8 cellular contexts compared by ENCODE assay signal in the genomic region with DNA sequence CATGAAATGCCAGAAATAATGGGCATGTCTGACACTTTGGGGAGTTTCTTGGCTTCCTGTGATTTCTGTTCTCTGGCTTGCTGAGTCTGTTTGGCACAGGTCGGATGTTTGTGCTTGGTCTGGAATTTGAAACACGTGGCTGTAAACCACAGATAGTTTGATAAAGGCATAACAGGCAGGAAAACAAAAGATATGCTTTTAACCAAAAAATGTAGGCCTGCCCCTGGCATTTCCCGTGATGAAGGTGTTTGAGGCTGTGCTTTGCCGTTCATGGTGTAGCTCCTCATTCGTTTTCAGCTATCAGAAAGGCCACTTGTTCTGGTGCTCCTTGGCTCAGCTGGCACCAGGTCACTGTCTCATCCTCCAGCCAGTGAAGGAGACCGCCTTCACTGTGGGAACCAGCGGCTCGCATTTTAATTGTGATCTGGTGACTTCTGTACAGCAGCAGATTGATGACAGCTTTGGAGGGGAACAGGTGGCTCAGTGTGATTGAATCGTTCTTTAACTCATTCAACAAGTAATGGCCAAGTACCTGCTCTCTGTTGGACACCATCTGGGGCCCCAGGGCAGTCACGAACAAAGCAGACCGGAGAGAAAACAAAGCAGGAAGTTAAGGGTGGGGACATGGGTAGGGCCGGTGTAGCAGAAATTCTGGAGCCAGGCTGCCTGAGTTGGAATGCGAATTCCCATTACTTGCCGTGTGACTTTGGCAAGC.
DNase-seq lines count a peak whose midpoint lies in the region; ATAC-seq, FAIRE-seq and TF ChIP-seq lines count a peak whose summit lies in the region.

No MANE protein-coding gene starts in this region.

- no peaks in the 10 kb centered on the region for H3K36me3 ChIP-seq in kidney (ENCODE audit: control insufficient read depth in 1 of 2, insufficient read depth in 2 of 2, low read length in 2 of 2)

- FAIRE-seq in kidney (lab: Jason Lieb, UNC) = no peak

- no peak overlapping the region for H3K9ac ChIP-seq in kidney (ENCODE audit: low read length in 2 of 2)

- H3K9me3 ChIP-seq in kidney (ENCODE audit: control insufficient read depth in 1 of 2, low read length in 2 of 2) = peaks cover 4 to 8% of the 10 kb centered on the region in 2 donors

- peak; percentile 92 for DNase-seq in ELF-1 (ENCODE audit: low read depth, low spot score)
- peak; percentile 28 for DNase-seq in NCI-H2227 (lab: John Stamatoyannopoulos, UW; ENCODE audit: unreplicated experiment)
- DNase-seq in astrocyte of the spinal cord (ENCODE audit: low read depth, low spot score) = peak; percentile 72
- DNase-seq in kidney = no peak
- DNase-seq in substantia nigra (lab: John Stamatoyannopoulos, UW) = peak in 1 of 49 donors; percentile 20
- no peak for DNase-seq in NOMO-1 treated with DMSO at 0.1 percent for 48 hours (lab: John Stamatoyannopoulos, UW; ENCODE audit: unreplicated experiment)

- intact Hi-C loops in kidney (cut with DNase I) = no loop called here

- in situ Hi-C loops in astrocyte of the spinal cord (cut with HindIII; ENCODE audit: low sequenced_read_pairs) = no loop called here

- ATAC-seq in GM21390 (IDR thresholded peaks at IDR 0.05; ENCODE audit: unreplicated experiment) = no peak
- ATAC-seq in HG03469 (IDR thresholded peaks at IDR 0.05; ENCODE audit: unreplicated experiment) = no peak

- H3K4me1 ChIP-seq in kidney (ENCODE audit: control insufficient read depth in 1 of 2, insufficient read depth in 1 of 2, low read depth in 1 of 2, low read length in 2 of 2) = peaks cover 23 to 38% of the 10 kb centered on the region in 2 donors

- H3K4me3 ChIP-seq in astrocyte of the spinal cord (ENCODE audit: low read depth, low read length) (no peak overlapping the region), kidney (ENCODE audit: low read length in 2 of 2) (peak overlapping the region in 1 of 2 donors; percentile 17)

- peak overlapping the region; percentile 47 to 86 for H3K27ac ChIP-seq in kidney (ENCODE audit: low read depth in 2 of 2, low read length in 2 of 2)
- H3K27ac ChIP-seq in substantia nigra (ENCODE audit: low read depth, low read length, poor library complexity, severe bottlenecking) = peak overlapping the region; percentile 75

- TF ChIP-seq CTCF in astrocyte of the spinal cord (IDR thresholded peaks at IDR 0.05; ENCODE audit: low read depth, low read length) (no peak), kidney (IDR thresholded peaks at IDR 0.05; ENCODE audit: borderline replicate concordance, extremely low read depth, insufficient read depth) (no peak)

Comparison
In these comparisons a context has a peak if more than half of its experiments do, and no peak if none do; other contexts are left out.
1. DNase-seq: peak in ELF-1 (single experiment), NCI-H2227 (single experiment) and astrocyte of the spinal cord (single experiment); none in kidney (single experiment) and NOMO-1 treated with DMSO at 0.1 percent for 48 hours (single experiment).